Comparison of ENCODE assay signal across 26 cellular contexts in genomic region chr1:185874246-185874645, GRCh38.
"Had no signal": no experiment of that assay in that cellular context is flagged by ENCODE, and none has a peak within 500 bp of the region (broad histone marks: within the 10 kb centered on the region; RNA-seq: fewer than 3 reads in every experiment).

No MANE protein-coding gene starts in this region.

- FAIRE-seq: urothelium cell line had no signal

- H3K4me3 ChIP-seq: neural progenitor cell, ovary, psoas muscle, right lobe of liver, sigmoid colon, smooth muscle cell, spleen, stomach, thoracic aorta, thyroid gland, tibial nerve, upper lobe of left lung, vagina had no signal

- H3K4me1 ChIP-seq: neural progenitor cell, parathyroid adenoma, psoas muscle, right lobe of liver, spleen, thyroid gland, tibial nerve, upper lobe of left lung, vagina had no signal

- H3K36me3 ChIP-seq: neural progenitor cell, ovary, right lobe of liver, sigmoid colon, spleen, stomach, thoracic aorta, thyroid gland, tibial nerve, upper lobe of left lung, vagina had no signal

- H3K27me3 ChIP-seq: neural progenitor cell, ovary, right lobe of liver, sigmoid colon, spleen, stomach, thyroid gland, tibial nerve, upper lobe of left lung, vagina had no signal

- H3K9ac ChIP-seq: neural progenitor cell, parathyroid adenoma had no signal

- H3K79me2 ChIP-seq: parathyroid adenoma had no signal

- ATAC-seq: natural killer cell; psoas muscle; right cardiac atrium; right lobe of liver; stimulated activated effector memory CD8-positive, alpha-beta T cell treated with anti-CD3 and anti-CD28 coated beads, Interleukin-12 subunit alpha, Interleukin-12 subunit beta, amount 100 ng/mL, for 72 hours; stimulated activated naive B cell treated with anti-CD40 and anti-IgM and Interleukin-4, amounts not matched to agents 10 μg/mL and 1 μg/mL and 100 μg/mL, for 72 hours had no signal

- H2AFZ ChIP-seq: neural progenitor cell, parathyroid adenoma had no signal

- H3K9me3 ChIP-seq: ovary, right lobe of liver, sigmoid colon, spleen, stomach, thoracic aorta, thyroid gland, tibial nerve, upper lobe of left lung, vagina had no signal

- DNase-seq: natural killer cell; occipital lobe; ovary; posterior cingulate gyrus; psoas muscle; right cardiac atrium; right lobe of liver; sigmoid colon; spleen; stimulated activated CD4-positive, alpha-beta T cell treated with anti-CD3 and anti-CD28 coated beads, Interleukin-12 subunit alpha, Interleukin-12 subunit beta, amount 100 ng/mL, for 4 hours; stimulated activated CD4-positive, alpha-beta T cell treated with anti-CD3 and anti-CD28 coated beads, Interleukin-1b, Interleukin-23, amount 100 ng/mL, for 48 hours; stimulated activated CD4-positive, alpha-beta T cell treated with anti-CD3 and anti-CD28 coated beads, Interleukin-4, amount 100 ng/mL, for 1 hour; stimulated activated naive B cell treated with anti-CD40 and anti-IgM and Interleukin-4, amounts not matched to agents 10 μg/mL and 1 μg/mL and 100 μg/mL, for 72 hours; stimulated activated naive CD4-positive, alpha-beta T cell treated with Interleukin-2 at 50 U/mL for 16 hours; stomach; thyroid gland; trophoblast cell; upper lobe of left lung had no signal

- H3K4me2 ChIP-seq: neural progenitor cell, smooth muscle cell had no signal

- H3K27ac ChIP-seq: neural progenitor cell, ovary, parathyroid adenoma, psoas muscle, right lobe of liver, sigmoid colon, spleen, stomach, thoracic aorta, thyroid gland, tibial nerve, upper lobe of left lung, vagina had no signal
